Comparison of ENCODE assay signal across 10 cellular contexts in the genomic region with DNA sequence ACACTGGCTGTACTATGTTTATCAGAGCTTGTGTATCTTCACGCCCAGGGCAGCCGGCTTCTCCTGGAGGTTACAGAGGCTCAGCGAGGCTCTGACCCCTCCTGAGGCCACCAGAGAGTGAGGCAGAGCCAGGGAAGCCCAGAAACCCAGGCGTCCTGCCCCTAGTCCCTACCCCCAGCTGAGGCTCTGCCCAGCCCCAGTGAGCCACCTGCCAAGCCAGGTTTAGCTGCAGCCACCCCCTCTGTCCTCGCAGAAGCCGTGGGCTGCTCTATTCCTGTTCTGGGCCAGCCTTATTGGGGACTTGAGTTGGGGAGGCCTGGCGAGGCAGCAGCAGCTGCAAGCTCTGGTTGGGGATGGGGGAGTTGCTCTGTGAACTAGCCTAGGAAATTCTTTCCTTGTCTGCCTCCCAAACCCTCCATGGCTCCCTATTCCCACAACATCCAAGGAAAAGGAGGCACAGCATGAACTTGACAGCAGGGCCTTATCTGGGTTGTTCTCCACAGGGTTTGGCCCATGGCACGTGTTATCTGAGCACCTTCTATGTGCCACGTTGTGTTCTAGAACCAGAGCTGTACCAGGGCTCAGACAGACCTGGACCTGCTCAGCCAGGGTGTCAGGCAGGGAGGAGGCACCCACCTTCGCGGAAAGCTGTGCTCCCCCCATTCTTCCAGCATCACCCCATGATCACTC. TPM values are rescaled to one million over a fixed set of nuclear protein-coding genes. Genes with fewer than 3 reads are reported as not detected.
DNase-seq lines count a peak whose midpoint lies in the region; ATAC-seq and TF ChIP-seq lines count a peak whose summit lies in the region.
"Not testable (repeated sequence)": the region's sequence is repeated elsewhere in the genome, so short reads cannot be mapped to it uniquely, and the experiment has no call there.
"Had no signal": no experiment of that assay in that cellular context is flagged by ENCODE, and none has a peak within 500 bp of the region (broad histone marks: within the 10 kb centered on the region; RNA-seq: fewer than 3 reads in every experiment).

No MANE protein-coding gene starts in this region.

- CTCF ChIA-PET in OCI-LY7 (lab: Charles Lee; ENCODE audit: unreplicated experiment) = not testable (repeated sequence)

- H3K4me2 ChIP-seq in BLaER1 = peak overlapping the region; percentile 83
- not testable (repeated sequence) for H3K4me2 ChIP-seq in OCI-LY7 (ENCODE audit: low read length)

- H3K27me3 Mint-ChIP-seq in nephron progenitor cell (ENCODE audit: low read depth, poor library complexity) = peaks cover 56% of the 10 kb centered on the region

- not testable (repeated sequence) for H3K9me3 ChIP-seq in BLaER1; OCI-LY7 (ENCODE audit: low read length); psoas muscle; suprapubic skin

- H3K4me3 ChIP-seq in BLaER1; OCI-LY7 (ENCODE audit: low read depth, low read length, poor library complexity, severe bottlenecking); coronary artery; psoas muscle; suprapubic skin: not testable (repeated sequence)

- H3K9me3 Mint-ChIP-seq in nephron progenitor cell = peaks cover 13% of the 10 kb centered on the region

- TF ChIP-seq POLR2A in suprapubic skin (IDR thresholded peaks at IDR 0.05) = not testable (repeated sequence)

- H3K4me1 Mint-ChIP-seq in nephron progenitor cell = peaks cover 18% of the 10 kb centered on the region

- H3K79me2 ChIP-seq in OCI-LY7 (ENCODE audit: insufficient read depth, low read depth, low read length) = not testable (repeated sequence)

- H3K4me1 ChIP-seq in BLaER1 (peaks cover 80% of the 10 kb centered on the region), OCI-LY7 (ENCODE audit: insufficient read depth, low read length, poor library complexity, severe bottlenecking) (peaks cover 28% of the 10 kb centered on the region), suprapubic skin (peaks cover 19% of the 10 kb centered on the region)
- H3K4me1 ChIP-seq in psoas muscle = not testable (repeated sequence)

- not testable (repeated sequence) for H3K36me3 ChIP-seq in BLaER1; OCI-LY7 (ENCODE audit: insufficient read depth, low read length); psoas muscle (ENCODE audit: insufficient read depth in 1 of 2, low read depth in 1 of 2); suprapubic skin

- peak overlapping the region; percentile 61; the same call in 1 of the 2 replicates for H3K9ac ChIP-seq in BLaER1

- intact Hi-C loops in OCI-LY7 (cut with micrococcal nuclease; ENCODE audit: unreplicated experiment) (loop anchor here (2.0 to 10.0 kb wide), 3 partner anchors 39 to 192 kb away; no protein-coding TSS in a partner anchor), psoas muscle (cut with DNase I) (loop anchor here (5.0 to 10.0 kb wide), 3 partner anchors 55 to 195 kb away; partner anchors contain the start of gene KCNJ12 (in 1 of the 2))

- not testable (repeated sequence) for ATAC-seq in psoas muscle

- TF ChIP-seq EP300 in suprapubic skin (IDR thresholded peaks at IDR 0.05) = not testable (repeated sequence)

- 57 to 76% (median 73%) methylated on average over 11 of the region's 11 CpGs for WGBS in psoas muscle, 3 donors
- WGBS in suprapubic skin = 80% methylated on average over 11 of the region's 11 CpGs

- H3K36me3 Mint-ChIP-seq in nephron progenitor cell (ENCODE audit: low read depth) = not testable (repeated sequence)

- POLR2A ChIA-PET in OCI-LY7 (lab: Charles Lee) = interaction anchor here (0.6 kb wide), 1 partner anchor 141 kb away, joined by 6 read pairs; no protein-coding TSS in a partner anchor

- peaks cover 14% of the 10 kb centered on the region; the same call in 1 of the 2 replicates for H3K27me3 ChIP-seq in BLaER1
- not testable (repeated sequence) for H3K27me3 ChIP-seq in psoas muscle (ENCODE audit: insufficient read depth in 3 of 3, low read length in 2 of 3); suprapubic skin

- H3K9me2 ChIP-seq in OCI-LY7 (ENCODE audit: insufficient read depth, low read length) = not testable (repeated sequence)

- peak overlapping the region; percentile 28 for H3K4me3 Mint-ChIP-seq in nephron progenitor cell

- H4K20me1 ChIP-seq in BLaER1; OCI-LY7 (ENCODE audit: insufficient read depth, low read length): not testable (repeated sequence)

- not testable (repeated sequence) for TF ChIP-seq CTCF in OCI-LY7 (conservative IDR thresholded peaks at IDR 0.05; ENCODE audit: low read length); coronary artery (IDR thresholded peaks at IDR 0.05); nephron progenitor cell (IDR thresholded peaks at IDR 0.05); psoas muscle (IDR thresholded peaks at IDR 0.05); suprapubic skin (IDR thresholded peaks at IDR 0.05)

- peak overlapping the region; percentile 72 for H3K27ac ChIP-seq in BLaER1
- not testable (repeated sequence) for H3K27ac ChIP-seq in OCI-LY7 (ENCODE audit: low read depth, low read length, poor library complexity, severe bottlenecking); coronary artery; psoas muscle; suprapubic skin

- H2AFZ ChIP-seq in OCI-LY7 (ENCODE audit: low read length) = peak overlapping the region; percentile 28; the same call in 1 of the 2 replicates

- not testable (repeated sequence) for BruUV-seq in OCI-LY7 (replicated peaks; lab: Mats Ljungman, UMichigan)

- not testable (repeated sequence) for H3K27ac Mint-ChIP-seq in nephron progenitor cell

- DNase-seq in OCI-LY7 (ENCODE audit: low spot score); nephron progenitor cell: not testable (repeated sequence)
- DNase-seq in coronary artery (ENCODE audit: low spot score) = peak; percentile 72
- DNase-seq in islet precursor cell = peak; percentile 50
- DNase-seq in psoas muscle = peak; percentile 7 to 30
- DNase-seq in suprapubic skin (ENCODE audit: low spot score in 2 of 2) = peak; percentile 65 to 75

RNA-seq across cellular contexts. Expression of gene MAP2K3, which starts 35.3 kb away (rescaled TPM):
- 13.6 and 27.8 TPM in 2 replicates for total RNA-seq in OCI-LY7 (2014; rRNA removed; shearing (Covaris generic))
- total RNA-seq in OCI-LY7 (2022) (70.3 and 71.5 TPM in 2 replicates), psoas muscle (100 to 1,000 TPM in 2 of 4 donors, 10 to 100 TPM in 2; 64.4 to 126 (median 107) TPM), suprapubic skin (10 to 100 TPM; 54.5 to 97.4 (median 72.9) TPM)
- 100 to 1,000 TPM in 2 of 3 donors, 10 to 100 TPM in 1; 86.3 to 229 (median 146) TPM for polyA plus RNA-seq in psoas muscle

RNA-seq across cellular contexts. Expression of gene KCNJ12, which starts 56.3 kb away (rescaled TPM):
- 0.13 and 0.16 TPM in 2 replicates for total RNA-seq in OCI-LY7 (2014; rRNA removed; shearing (Covaris generic))
- total RNA-seq in OCI-LY7 (2022) (0.17 and 0.22 TPM in 2 replicates), psoas muscle (10 to 100 TPM in 3 of 4 donors, 1 to 10 TPM in 1; 9.4 to 31.0 (median 23.4) TPM), suprapubic skin (10 to 100 TPM in 1 of 4 donors, 1 to 10 TPM in 2, under 1 TPM in 1; 0.56 to 10.5 (median 5.6) TPM)
- 10 to 100 TPM in 2 of 3 donors, 1 to 10 TPM in 1; 5.2 to 42.7 (median 13.6) TPM for polyA plus RNA-seq in psoas muscle
- total RNA-seq: CD4-positive, alpha-beta memory T cell; HepG2; HT-29 had no signal
- polyA plus RNA-seq: CD4-positive, alpha-beta memory T cell; HepG2 had no signal
